Comparison of ENCODE assay signal across 13 cellular contexts in the genomic region with DNA sequence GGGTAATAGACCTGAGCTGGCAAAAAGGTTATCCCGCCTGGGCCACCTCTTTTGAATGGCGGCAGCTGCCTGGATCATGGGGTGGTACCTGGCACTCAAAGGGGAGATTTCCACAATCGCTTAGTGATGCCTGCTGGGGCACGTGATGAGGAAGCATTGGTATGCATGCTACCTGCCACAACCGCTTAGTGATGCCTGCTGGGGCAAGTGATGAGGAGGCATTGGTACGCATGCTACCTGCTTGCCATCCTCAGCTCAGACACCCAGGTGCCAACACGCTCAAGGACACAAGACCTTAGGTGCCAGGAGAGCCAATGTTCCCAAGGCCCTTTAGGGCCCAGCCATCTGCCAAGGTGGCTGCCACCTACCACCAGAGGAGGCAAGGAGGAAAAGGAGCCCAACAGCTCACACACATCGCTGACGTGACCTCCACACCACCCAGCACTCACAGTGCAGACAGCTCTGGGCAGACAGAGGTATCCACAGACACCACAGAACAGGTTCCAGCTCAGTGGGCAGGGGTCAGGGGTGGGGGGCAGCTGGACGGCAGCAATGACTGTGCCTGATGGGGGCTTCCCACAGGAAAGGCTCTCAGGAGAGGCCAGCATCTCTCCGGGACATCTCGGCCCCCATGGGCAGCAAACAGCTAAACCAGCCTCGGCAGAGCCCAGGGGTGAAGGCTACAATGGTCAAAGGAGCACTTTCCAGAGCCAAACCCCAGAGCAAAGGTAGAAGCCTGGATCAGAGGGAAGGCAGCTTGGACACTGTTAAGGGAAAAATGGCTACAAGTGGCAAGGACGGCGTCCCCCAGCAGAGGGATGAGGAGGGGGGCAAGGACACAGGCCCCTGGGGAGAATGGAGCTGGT. TPM values are rescaled to one million over a fixed set of nuclear protein-coding genes. Genes with fewer than 3 reads are reported as not detected.
A peak's percentile ranks its signal among the peaks of the same experiment; 100 is the strongest.
DNase-seq lines count a peak whose midpoint lies in the region; ATAC-seq, FAIRE-seq and TF ChIP-seq lines count a peak whose summit lies in the region.
"Had no signal": no experiment of that assay in that cellular context is flagged by ENCODE, and none has a peak within 500 bp of the region (broad histone marks: within the 10 kb centered on the region; RNA-seq: fewer than 3 reads in every experiment).

No MANE protein-coding gene starts in this region.

- TF ChIP-seq RAD21 in HepG2 (CRISPR knock-in tag; IDR thresholded peaks at IDR 0.05): no peak

- TF ChIP-seq EP300 in HepG2 (IDR thresholded peaks at IDR 0.05; ENCODE audit: low read depth in 2 of 2, low read length in 2 of 2) (no peak), HepG2 (CRISPR knock-in tag; IDR thresholded peaks at IDR 0.05; ENCODE audit: borderline replicate concordance) (no peak)

- FAIRE-seq in astrocyte (lab: Jason Lieb, UNC) (no peak), HepG2 (lab: Jason Lieb, UNC) (no peak)

- TF ChIP-seq POLR2A in HepG2 (IDR thresholded peaks at IDR 0.05; ENCODE audit: insufficient read depth in 1 of 2, low read depth in 2 of 2, low read length in 2 of 2) (no peak), spleen (IDR thresholded peaks at IDR 0.05) (no peak)

- H3K9me3 ChIP-seq in HEK293 (ENCODE audit: control insufficient read depth, insufficient read depth, low read depth, low read length) (no peaks in the 10 kb centered on the region), astrocyte (ENCODE audit: insufficient read depth, low read depth, low read length) (no peaks in the 10 kb centered on the region), HepG2 (ENCODE audit: low read length) (no peaks in the 10 kb centered on the region), spleen (no peaks in the 10 kb centered on the region)
- H3K9me3 ChIP-seq: BE2C, HAP-1 had no signal

- H3K4me3 Mint-ChIP-seq in astrocyte (ENCODE audit: unreplicated experiment): no peak overlapping the region
- H3K4me3 Mint-ChIP-seq: CD4-positive, CD25-positive, alpha-beta regulatory T cell had no signal

- H2AFZ ChIP-seq in astrocyte (ENCODE audit: low read depth, low read length) (no peak overlapping the region), HepG2 (ENCODE audit: low read length) (no peak overlapping the region)
- H2AFZ ChIP-seq: GM23248 had no signal

- ATAC-seq in HepG2 (no peak), GM18867 (IDR thresholded peaks at IDR 0.05; ENCODE audit: unreplicated experiment) (no peak), GM21576 (IDR thresholded peaks at IDR 0.05; ENCODE audit: unreplicated experiment) (no peak)

- peak overlapping the region; percentile 58 for H3K27ac Mint-ChIP-seq in astrocyte (ENCODE audit: unreplicated experiment)
- H3K27ac Mint-ChIP-seq: CD4-positive, CD25-positive, alpha-beta regulatory T cell had no signal

- BruUV-seq in HepG2 (replicated peaks; lab: Mats Ljungman, UMichigan): no TSS peak

- POLR2A ChIA-PET in HEK293 (lab: Yijun Ruan, JAX): interaction anchor here (0.6 to 1.8 kb wide), 2 partner anchors 12 to 15 kb away, joined by 3 to 4 read pairs; no protein-coding TSS in a partner anchor
- POLR2A ChIA-PET in HepG2 (lab: Yijun Ruan, JAX): interaction anchor here (1.0 kb wide), 1 partner anchor 39 kb away, joined by 3 read pairs; no protein-coding TSS in a partner anchor

- peaks cover 14% of the 10 kb centered on the region for H3K36me3 Mint-ChIP-seq in astrocyte (ENCODE audit: low read depth, unreplicated experiment)
- H3K36me3 Mint-ChIP-seq: CD4-positive, CD25-positive, alpha-beta regulatory T cell had no signal

- peaks cover 7% of the 10 kb centered on the region for H3K4me1 Mint-ChIP-seq in astrocyte (ENCODE audit: low read depth, unreplicated experiment)
- H3K4me1 Mint-ChIP-seq: CD4-positive, CD25-positive, alpha-beta regulatory T cell had no signal

- no peak overlapping the region for H3K27ac ChIP-seq in HEK293 (ENCODE audit: extremely low read depth, low read depth, low read length)
- no peak overlapping the region for H3K27ac ChIP-seq in astrocyte (ENCODE audit: low read depth, low read length)
- no peak overlapping the region for H3K27ac ChIP-seq in HepG2 (ENCODE audit: extremely low read length, insufficient read depth, low read length)
- H3K27ac ChIP-seq in spleen: no peak overlapping the region
- H3K27ac ChIP-seq: GM23248, HL-60 had no signal

- H3K4me2 ChIP-seq in astrocyte (ENCODE audit: low read length): no peak overlapping the region
- no peak overlapping the region for H3K4me2 ChIP-seq in HepG2 (ENCODE audit: low read depth, low read length)

- H3K9ac ChIP-seq in astrocyte (ENCODE audit: low read length): no peak overlapping the region
- no peak overlapping the region for H3K9ac ChIP-seq in HepG2 (ENCODE audit: insufficient read depth, low read depth, low read length)
- H3K9ac ChIP-seq: GM23248 had no signal

- in situ Hi-C loops in HepG2 (cut with HindIII; ENCODE audit: extremely low pct_ligation_motif_present, low pct_unique_long_range_greater_than_20kb): no loop called here

- no peaks in the 10 kb centered on the region for H3K4me1 ChIP-seq in HEK293 (ENCODE audit: control insufficient read depth, insufficient read depth, low read length)
- no peaks in the 10 kb centered on the region for H3K4me1 ChIP-seq in astrocyte (ENCODE audit: insufficient read depth, low read length)
- H3K4me1 ChIP-seq in HepG2 (ENCODE audit: insufficient read depth, low read length): no peaks in the 10 kb centered on the region
- peaks cover 0 to 47% (median 32%) of the 10 kb centered on the region in 6 donors for H3K4me1 ChIP-seq in spleen
- H3K4me1 ChIP-seq: HAP-1 had no signal

- H3K79me2 ChIP-seq in astrocyte (ENCODE audit: insufficient read depth, low read length) (no peaks in the 10 kb centered on the region), HepG2 (ENCODE audit: insufficient read depth, low read length) (no peaks in the 10 kb centered on the region)

- H3K36me3 ChIP-seq in HEK293 (ENCODE audit: control insufficient read depth in 2 of 2, insufficient read depth in 1 of 2, low read length in 2 of 2): peaks cover 0 to 48% of the 10 kb centered on the region in 2 experiments; a peak in 1 of 3 replicates
- peaks cover 3% of the 10 kb centered on the region for H3K36me3 ChIP-seq in astrocyte (ENCODE audit: insufficient read depth, low read length)
- H3K36me3 ChIP-seq in HepG2 (replicated peaks in 1 of 2; ENCODE audit: control insufficient read depth in 1 of 2, insufficient read depth in 2 of 2, low read length in 2 of 2): peaks cover 30 to 62% of the 10 kb centered on the region in 2 experiments; a peak in 4 of 5 replicates
- H3K36me3 ChIP-seq in spleen: peaks cover 0 to 84% (median 20%) of the 10 kb centered on the region in 6 donors

- intact Hi-C loops in HepG2 (cut with micrococcal nuclease; ENCODE audit: unreplicated experiment) (no loop called here), spleen (cut with DNase I; ENCODE audit: low total_unique reads) (no loop called here)

- no peak overlapping the region for H3K4me3 ChIP-seq in HEK293 (ENCODE audit: low read depth, low read length)
- no peak overlapping the region for H3K4me3 ChIP-seq in astrocyte (ENCODE audit: insufficient read depth, low read depth, low read length)
- no peak overlapping the region for H3K4me3 ChIP-seq in HepG2 (replicated peaks in 1 of 3; ENCODE audit: insufficient read depth in 1 of 3, low read depth in 2 of 3, low read length in 3 of 3)
- H3K4me3 ChIP-seq in spleen: no peak overlapping the region
- H3K4me3 ChIP-seq: GM23248, HAP-1 had no signal

- TF ChIP-seq CTCF in HEK293 (tag by site-specific recombination; IDR thresholded peaks at IDR 0.05) (no peak), astrocyte (IDR thresholded peaks at IDR 0.05; ENCODE audit: insufficient read depth, low read depth, low read length) (no peak), HepG2 (CRISPR knock-in tag; IDR thresholded peaks at IDR 0.05) (no peak), spleen (IDR thresholded peaks at IDR 0.05 in 8 of 11, conservative IDR thresholded peaks at IDR 0.05 in 3 of 11) (no peak)

- DNase-seq in astrocyte (ENCODE audit: low read depth) (no peak), HepG2 (ENCODE audit: low spot score) (no peak), spleen (peak; percentile 58)
- no peak for DNase-seq in effector CD8-positive, alpha-beta T cell (lab: John Stamatoyannopoulos, UW)
- DNase-seq: DMS79 had no signal

- H3K9me3 Mint-ChIP-seq in astrocyte (ENCODE audit: unreplicated experiment): no peaks in the 10 kb centered on the region
- H3K9me3 Mint-ChIP-seq: CD4-positive, CD25-positive, alpha-beta regulatory T cell had no signal

- CTCF ChIA-PET in HEK293 (lab: Yijun Ruan, JAX): interaction anchor here (0.6 to 5.3 kb wide), 25 partner anchors 9 to 318 kb away, joined by 3 to 200 read pairs (median 6); a partner anchor contains a TSS
- CTCF ChIA-PET in HepG2 (lab: Yijun Ruan, JAX; ENCODE audit: low intra/inter-chr PET ratio, low total read pairs): interaction anchor here (0.6 to 2.0 kb wide), 2 partner anchors 212 to 318 kb away, joined by 4 to 27 read pairs; no protein-coding TSS in a partner anchor

- H4K20me1 ChIP-seq in astrocyte (ENCODE audit: insufficient read depth, low read length) (peaks cover 17% of the 10 kb centered on the region), HepG2 (ENCODE audit: insufficient read depth, low read length) (no peaks in the 10 kb centered on the region; the same call in 1 of the 2 replicates)

- H3K27me3 Mint-ChIP-seq in astrocyte (ENCODE audit: low read depth, unreplicated experiment): no peaks in the 10 kb centered on the region
- H3K27me3 Mint-ChIP-seq: CD4-positive, CD25-positive, alpha-beta regulatory T cell had no signal

- H3K27me3 ChIP-seq in astrocyte (ENCODE audit: insufficient read depth, low read length): no peaks in the 10 kb centered on the region
- no peaks in the 10 kb centered on the region for H3K27me3 ChIP-seq in HepG2 (ENCODE audit: control insufficient read depth in 1 of 2, insufficient read depth in 2 of 2, low read length in 2 of 2)
- peaks cover 0 to 34% (median 0%) of the 10 kb centered on the region in 7 donors for H3K27me3 ChIP-seq in spleen (replicated peaks in 1 of 7)
- H3K27me3 ChIP-seq: BE2C had no signal

- 93% methylated on average over 9 of the region's 15 CpGs for whole genome bisulfite sequencing in HepG2 (ENCODE audit: low lambda C conversion rate)
- 92 to 97% (median 93%) methylated on average over 11 to 15 of the region's 15 CpGs for WGBS in spleen, 5 donors

RNA-seq across cellular contexts. Expression of a gene that starts 43.0 kb away (rescaled TPM):
- 2.8 and 3.7 TPM in 2 replicates for total RNA-seq in astrocyte
- 32.5 and 34.9 TPM in 2 replicates for total RNA-seq in HepG2 (2016; rRNA removed; fragmentation: Illumina TruSeq; extraction: Trizol)
- total RNA-seq in HepG2 (2016; cell fraction: cytosol; rRNA removed; fragmentation: Illumina TruSeq; extraction: Trizol; ENCODE audit: low read depth): 5.5 and 6.4 TPM in 2 replicates
- total RNA-seq in HepG2 (2016; cell fraction: insoluble cytoplasmic fraction; rRNA removed; fragmentation: Illumina TruSeq; extraction: Trizol): 25.6 and 34.1 TPM in 2 replicates
- total RNA-seq in HepG2 (2016; cell fraction: membrane; rRNA removed; fragmentation: Illumina TruSeq; extraction: Trizol): 13.0 TPM in 2 replicates
- total RNA-seq in HepG2 (2016; cell fraction: nucleus; rRNA removed; fragmentation: Illumina TruSeq; extraction: Trizol): 26.8 and 31.9 TPM in 2 replicates
- polyA plus RNA-seq in HepG2 (2011; rRNA removed): 11.6 and 15.6 TPM in 2 replicates
- 6.1 and 10.1 TPM in 2 replicates for polyA plus RNA-seq in HepG2 (2011; cell fraction: cytosol; rRNA removed)
- polyA plus RNA-seq in HepG2 (2011; cell fraction: nucleus; rRNA removed): 107 and 130 TPM in 2 replicates
- polyA plus RNA-seq in HepG2 (2012): 20.2 and 23.9 TPM in 2 replicates
- 4.0 and 4.1 TPM in 2 replicates for polyA plus RNA-seq in HepG2 (2016; cell fraction: cytosol; fragmentation: Illumina TruSeq; extraction: Trizol; ENCODE audit: low read depth)
- 23.4 and 31.6 TPM in 2 replicates for polyA plus RNA-seq in HepG2 (2016; cell fraction: insoluble cytoplasmic fraction; fragmentation: Illumina TruSeq; extraction: Trizol; ENCODE audit: low read depth)
- 7.8 and 8.3 TPM in 2 replicates for polyA plus RNA-seq in HepG2 (2016; cell fraction: membrane; fragmentation: Illumina TruSeq; extraction: Trizol; ENCODE audit: low read depth)
- 46.0 and 50.9 TPM in 2 replicates for polyA plus RNA-seq in HepG2 (2016; cell fraction: nucleus; fragmentation: Illumina TruSeq; extraction: Trizol; ENCODE audit: insufficient read depth, low read depth)
- 55.5 TPM in 1 of 2 replicates, not detected in the other for polyA minus RNA-seq in HepG2 (2011; rRNA and poly(A)+ RNA removed; ENCODE audit: low replicate concordance)
- 17.1 and 19.0 TPM in 2 replicates for polyA minus RNA-seq in HepG2 (2011; cell fraction: cytosol; rRNA and poly(A)+ RNA removed)
- 35.9 and 37.7 TPM in 2 replicates for polyA minus RNA-seq in HepG2 (2011; cell fraction: nucleus; rRNA and poly(A)+ RNA removed)
- 1 to 10 TPM; 1.0 to 4.5 (median 3.1) TPM for total RNA-seq in spleen
- polyA plus RNA-seq in spleen: 1 to 10 TPM; 1.3 to 1.5 (median 1.5) TPM
